Comparison of ENCODE assay signal across 1 cellular context in the genomic region with DNA sequence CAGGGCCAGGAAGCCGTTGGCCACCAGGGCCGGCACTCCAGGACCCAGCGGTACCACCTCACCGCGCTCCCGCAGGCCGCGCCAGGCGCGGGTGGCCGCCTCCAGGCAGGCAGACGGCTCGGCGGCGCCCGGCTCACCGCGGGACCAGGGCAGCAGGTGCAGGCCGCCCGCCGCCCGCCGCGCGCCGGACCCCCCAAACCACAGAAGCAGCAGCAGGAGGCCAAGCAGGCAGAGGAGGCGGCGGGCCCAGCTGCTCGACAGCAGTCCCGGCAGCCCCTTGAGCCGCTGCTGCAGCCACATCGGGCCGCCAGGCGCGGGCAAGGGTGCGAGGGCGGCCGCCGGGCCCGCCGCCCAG.
A peak's percentile ranks its signal among the peaks of the same experiment; 100 is the strongest.
TF ChIP-seq lines count a peak whose summit lies in the region.

No MANE protein-coding gene starts in this region.

TF ChIP-seq in K562, 482 proteins besides CTCF, POLR2A, EP300 and RAD21:
- TF ChIP-seq NONO (IDR thresholded peaks at IDR 0.05; ENCODE audit: low read depth in 2 of 2, low read length in 1 of 2), result peak in 1 of 2 experiments; percentile 69; a peak in 2 of 4 replicates
- TF ChIP-seq, protein P1, sequence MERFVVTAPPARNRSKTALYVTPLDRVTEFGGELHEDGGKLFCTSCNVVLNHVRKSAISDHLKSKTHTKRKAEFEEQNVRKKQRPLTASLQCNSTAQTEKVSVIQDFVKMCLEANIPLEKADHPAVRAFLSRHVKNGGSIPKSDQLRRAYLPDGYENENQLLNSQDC (CRISPR knock-in tag; IDR thresholded peaks at IDR 0.05), result no peak
- TF ChIP-seq ZFX (CRISPR knock-in tag; IDR thresholded peaks at IDR 0.05), result 0 out of 2 replicates have a peak, but pooled peaks have one; percentile 27
- no peak for TF ChIP-seq CBFA2T2 (conservative IDR thresholded peaks at IDR 0.05)
- TF ChIP-seq, protein P2, sequence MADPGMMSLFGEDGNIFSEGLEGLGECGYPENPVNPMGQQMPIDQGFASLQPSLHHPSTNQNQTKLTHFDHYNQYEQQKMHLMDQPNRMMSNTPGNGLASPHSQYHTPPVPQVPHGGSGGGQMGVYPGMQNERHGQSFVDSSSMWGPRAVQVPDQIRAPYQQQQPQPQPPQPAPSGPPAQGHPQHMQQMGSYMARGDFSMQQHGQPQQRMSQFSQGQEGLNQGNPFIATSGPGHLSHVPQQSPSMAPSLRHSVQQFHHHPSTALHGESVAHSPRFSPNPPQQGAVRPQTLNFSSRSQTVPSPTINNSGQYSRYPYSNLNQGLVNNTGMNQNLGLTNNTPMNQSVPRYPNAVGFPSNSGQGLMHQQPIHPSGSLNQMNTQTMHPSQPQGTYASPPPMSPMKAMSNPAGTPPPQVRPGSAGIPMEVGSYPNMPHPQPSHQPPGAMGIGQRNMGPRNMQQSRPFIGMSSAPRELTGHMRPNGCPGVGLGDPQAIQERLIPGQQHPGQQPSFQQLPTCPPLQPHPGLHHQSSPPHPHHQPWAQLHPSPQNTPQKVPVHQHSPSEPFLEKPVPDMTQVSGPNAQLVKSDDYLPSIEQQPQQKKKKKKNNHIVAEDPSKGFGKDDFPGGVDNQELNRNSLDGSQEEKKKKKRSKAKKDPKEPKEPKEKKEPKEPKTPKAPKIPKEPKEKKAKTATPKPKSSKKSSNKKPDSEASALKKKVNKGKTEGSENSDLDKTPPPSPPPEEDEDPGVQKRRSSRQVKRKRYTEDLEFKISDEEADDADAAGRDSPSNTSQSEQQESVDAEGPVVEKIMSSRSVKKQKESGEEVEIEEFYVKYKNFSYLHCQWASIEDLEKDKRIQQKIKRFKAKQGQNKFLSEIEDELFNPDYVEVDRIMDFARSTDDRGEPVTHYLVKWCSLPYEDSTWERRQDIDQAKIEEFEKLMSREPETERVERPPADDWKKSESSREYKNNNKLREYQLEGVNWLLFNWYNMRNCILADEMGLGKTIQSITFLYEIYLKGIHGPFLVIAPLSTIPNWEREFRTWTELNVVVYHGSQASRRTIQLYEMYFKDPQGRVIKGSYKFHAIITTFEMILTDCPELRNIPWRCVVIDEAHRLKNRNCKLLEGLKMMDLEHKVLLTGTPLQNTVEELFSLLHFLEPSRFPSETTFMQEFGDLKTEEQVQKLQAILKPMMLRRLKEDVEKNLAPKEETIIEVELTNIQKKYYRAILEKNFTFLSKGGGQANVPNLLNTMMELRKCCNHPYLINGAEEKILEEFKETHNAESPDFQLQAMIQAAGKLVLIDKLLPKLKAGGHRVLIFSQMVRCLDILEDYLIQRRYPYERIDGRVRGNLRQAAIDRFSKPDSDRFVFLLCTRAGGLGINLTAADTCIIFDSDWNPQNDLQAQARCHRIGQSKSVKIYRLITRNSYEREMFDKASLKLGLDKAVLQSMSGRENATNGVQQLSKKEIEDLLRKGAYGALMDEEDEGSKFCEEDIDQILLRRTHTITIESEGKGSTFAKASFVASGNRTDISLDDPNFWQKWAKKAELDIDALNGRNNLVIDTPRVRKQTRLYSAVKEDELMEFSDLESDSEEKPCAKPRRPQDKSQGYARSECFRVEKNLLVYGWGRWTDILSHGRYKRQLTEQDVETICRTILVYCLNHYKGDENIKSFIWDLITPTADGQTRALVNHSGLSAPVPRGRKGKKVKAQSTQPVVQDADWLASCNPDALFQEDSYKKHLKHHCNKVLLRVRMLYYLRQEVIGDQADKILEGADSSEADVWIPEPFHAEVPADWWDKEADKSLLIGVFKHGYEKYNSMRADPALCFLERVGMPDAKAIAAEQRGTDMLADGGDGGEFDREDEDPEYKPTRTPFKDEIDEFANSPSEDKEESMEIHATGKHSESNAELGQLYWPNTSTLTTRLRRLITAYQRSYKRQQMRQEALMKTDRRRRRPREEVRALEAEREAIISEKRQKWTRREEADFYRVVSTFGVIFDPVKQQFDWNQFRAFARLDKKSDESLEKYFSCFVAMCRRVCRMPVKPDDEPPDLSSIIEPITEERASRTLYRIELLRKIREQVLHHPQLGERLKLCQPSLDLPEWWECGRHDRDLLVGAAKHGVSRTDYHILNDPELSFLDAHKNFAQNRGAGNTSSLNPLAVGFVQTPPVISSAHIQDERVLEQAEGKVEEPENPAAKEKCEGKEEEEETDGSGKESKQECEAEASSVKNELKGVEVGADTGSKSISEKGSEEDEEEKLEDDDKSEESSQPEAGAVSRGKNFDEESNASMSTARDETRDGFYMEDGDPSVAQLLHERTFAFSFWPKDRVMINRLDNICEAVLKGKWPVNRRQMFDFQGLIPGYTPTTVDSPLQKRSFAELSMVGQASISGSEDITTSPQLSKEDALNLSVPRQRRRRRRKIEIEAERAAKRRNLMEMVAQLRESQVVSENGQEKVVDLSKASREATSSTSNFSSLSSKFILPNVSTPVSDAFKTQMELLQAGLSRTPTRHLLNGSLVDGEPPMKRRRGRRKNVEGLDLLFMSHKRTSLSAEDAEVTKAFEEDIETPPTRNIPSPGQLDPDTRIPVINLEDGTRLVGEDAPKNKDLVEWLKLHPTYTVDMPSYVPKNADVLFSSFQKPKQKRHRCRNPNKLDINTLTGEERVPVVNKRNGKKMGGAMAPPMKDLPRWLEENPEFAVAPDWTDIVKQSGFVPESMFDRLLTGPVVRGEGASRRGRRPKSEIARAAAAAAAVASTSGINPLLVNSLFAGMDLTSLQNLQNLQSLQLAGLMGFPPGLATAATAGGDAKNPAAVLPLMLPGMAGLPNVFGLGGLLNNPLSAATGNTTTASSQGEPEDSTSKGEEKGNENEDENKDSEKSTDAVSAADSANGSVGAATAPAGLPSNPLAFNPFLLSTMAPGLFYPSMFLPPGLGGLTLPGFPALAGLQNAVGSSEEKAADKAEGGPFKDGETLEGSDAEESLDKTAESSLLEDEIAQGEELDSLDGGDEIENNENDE (IDR thresholded peaks at IDR 0.05; ENCODE audit: low read depth, low read length), result no peak
- peak; percentile 46; the same call in 1 of the 2 replicates for TF ChIP-seq PHF8 (IDR thresholded peaks at IDR 0.05; ENCODE audit: borderline replicate concordance, low read length)
- no peak for TF ChIP-seq ZNF253 (CRISPR knock-in tag; conservative IDR thresholded peaks at IDR 0.05)
- no peak for TF ChIP-seq SIX5 (IDR thresholded peaks at IDR 0.05; ENCODE audit: borderline replicate concordance in 1 of 2, insufficient read depth in 1 of 2, low read depth in 1 of 2, low read length in 2 of 2)
- 0 out of 2 replicates have a peak, but pooled peaks have one; percentile 24 for TF ChIP-seq SIN3B (IDR thresholded peaks at IDR 0.05; ENCODE audit: low read depth)
- TF ChIP-seq ZNF707 (CRISPR knock-in tag; conservative IDR thresholded peaks at IDR 0.05), result no peak
- peak; percentile 53 for TF ChIP-seq RBBP5 (IDR thresholded peaks at IDR 0.05; ENCODE audit: borderline replicate concordance, insufficient read depth, low read length, poor library complexity, severe bottlenecking)
- peak; percentile 18 for TF ChIP-seq SAP30 (IDR thresholded peaks at IDR 0.05; ENCODE audit: borderline replicate concordance, insufficient read depth, low read depth, low read length, poor library complexity, severe bottlenecking)
- TF ChIP-seq, protein P3, sequence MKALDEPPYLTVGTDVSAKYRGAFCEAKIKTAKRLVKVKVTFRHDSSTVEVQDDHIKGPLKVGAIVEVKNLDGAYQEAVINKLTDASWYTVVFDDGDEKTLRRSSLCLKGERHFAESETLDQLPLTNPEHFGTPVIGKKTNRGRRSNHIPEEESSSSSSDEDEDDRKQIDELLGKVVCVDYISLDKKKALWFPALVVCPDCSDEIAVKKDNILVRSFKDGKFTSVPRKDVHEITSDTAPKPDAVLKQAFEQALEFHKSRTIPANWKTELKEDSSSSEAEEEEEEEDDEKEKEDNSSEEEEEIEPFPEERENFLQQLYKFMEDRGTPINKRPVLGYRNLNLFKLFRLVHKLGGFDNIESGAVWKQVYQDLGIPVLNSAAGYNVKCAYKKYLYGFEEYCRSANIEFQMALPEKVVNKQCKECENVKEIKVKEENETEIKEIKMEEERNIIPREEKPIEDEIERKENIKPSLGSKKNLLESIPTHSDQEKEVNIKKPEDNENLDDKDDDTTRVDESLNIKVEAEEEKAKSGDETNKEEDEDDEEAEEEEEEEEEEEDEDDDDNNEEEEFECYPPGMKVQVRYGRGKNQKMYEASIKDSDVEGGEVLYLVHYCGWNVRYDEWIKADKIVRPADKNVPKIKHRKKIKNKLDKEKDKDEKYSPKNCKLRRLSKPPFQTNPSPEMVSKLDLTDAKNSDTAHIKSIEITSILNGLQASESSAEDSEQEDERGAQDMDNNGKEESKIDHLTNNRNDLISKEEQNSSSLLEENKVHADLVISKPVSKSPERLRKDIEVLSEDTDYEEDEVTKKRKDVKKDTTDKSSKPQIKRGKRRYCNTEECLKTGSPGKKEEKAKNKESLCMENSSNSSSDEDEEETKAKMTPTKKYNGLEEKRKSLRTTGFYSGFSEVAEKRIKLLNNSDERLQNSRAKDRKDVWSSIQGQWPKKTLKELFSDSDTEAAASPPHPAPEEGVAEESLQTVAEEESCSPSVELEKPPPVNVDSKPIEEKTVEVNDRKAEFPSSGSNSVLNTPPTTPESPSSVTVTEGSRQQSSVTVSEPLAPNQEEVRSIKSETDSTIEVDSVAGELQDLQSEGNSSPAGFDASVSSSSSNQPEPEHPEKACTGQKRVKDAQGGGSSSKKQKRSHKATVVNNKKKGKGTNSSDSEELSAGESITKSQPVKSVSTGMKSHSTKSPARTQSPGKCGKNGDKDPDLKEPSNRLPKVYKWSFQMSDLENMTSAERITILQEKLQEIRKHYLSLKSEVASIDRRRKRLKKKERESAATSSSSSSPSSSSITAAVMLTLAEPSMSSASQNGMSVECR (CRISPR knock-in tag; IDR thresholded peaks at IDR 0.05), result peak; percentile 13; the same call in 1 of the 2 replicates
- TF ChIP-seq SMAD4 (CRISPR knock-in tag; conservative IDR thresholded peaks at IDR 0.05), result peak; percentile 16; the same call in 1 of the 2 replicates
- TF ChIP-seq, protein P4, sequence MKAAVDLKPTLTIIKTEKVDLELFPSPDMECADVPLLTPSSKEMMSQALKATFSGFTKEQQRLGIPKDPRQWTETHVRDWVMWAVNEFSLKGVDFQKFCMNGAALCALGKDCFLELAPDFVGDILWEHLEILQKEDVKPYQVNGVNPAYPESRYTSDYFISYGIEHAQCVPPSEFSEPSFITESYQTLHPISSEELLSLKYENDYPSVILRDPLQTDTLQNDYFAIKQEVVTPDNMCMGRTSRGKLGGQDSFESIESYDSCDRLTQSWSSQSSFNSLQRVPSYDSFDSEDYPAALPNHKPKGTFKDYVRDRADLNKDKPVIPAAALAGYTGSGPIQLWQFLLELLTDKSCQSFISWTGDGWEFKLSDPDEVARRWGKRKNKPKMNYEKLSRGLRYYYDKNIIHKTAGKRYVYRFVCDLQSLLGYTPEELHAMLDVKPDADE (conservative IDR thresholded peaks at IDR 0.05; ENCODE audit: control insufficient read depth, low read depth, low read length), result no peak; the same call in 1 of the 2 replicates
TF ChIP-seq in K562: peak in this region for 8.
